In the genomic region with DNA sequence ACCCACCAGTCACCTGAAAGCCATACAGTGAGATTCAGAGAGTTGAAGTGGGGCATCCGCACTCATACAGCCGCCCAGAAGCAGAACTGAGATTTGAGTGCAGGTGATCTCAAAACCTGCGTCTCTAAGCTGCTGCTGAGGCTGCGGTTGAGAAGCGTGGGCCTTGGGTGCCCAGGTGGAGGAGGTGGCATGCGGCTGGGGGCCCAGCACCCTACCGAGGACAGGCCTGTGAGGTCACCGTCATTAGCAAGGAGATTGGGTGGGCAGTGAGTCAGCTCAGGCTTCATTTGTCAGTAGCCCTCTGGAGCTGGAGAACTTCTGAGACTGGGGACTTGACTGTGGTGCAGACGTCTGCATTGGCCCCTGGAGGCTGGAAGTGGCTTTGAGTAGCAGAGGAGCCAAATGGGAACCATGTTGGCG, we compare ENCODE assay signal across 11 cellular contexts. TPM values are rescaled to one million over a fixed set of nuclear protein-coding genes. Genes with fewer than 3 reads are reported as not detected.
DNase-seq lines count a peak whose midpoint lies in the region; ATAC-seq and TF ChIP-seq lines count a peak whose summit lies in the region.
"Had no signal": no experiment of that assay in that cellular context is flagged by ENCODE, and none has a peak within 500 bp of the region (broad histone marks: within the 10 kb centered on the region; RNA-seq: fewer than 3 reads in every experiment).

No MANE protein-coding gene starts in this region.

- ATAC-seq in GM18519 (IDR thresholded peaks at IDR 0.05; ENCODE audit: low FRiP score, unreplicated experiment) (peak; percentile 86), GM21576 (IDR thresholded peaks at IDR 0.05; ENCODE audit: unreplicated experiment) (peak; percentile 86), HG03354 (IDR thresholded peaks at IDR 0.05; ENCODE audit: poor library complexity, severe bottlenecking, unreplicated experiment) (peak; percentile 81)
- ATAC-seq: lower lobe of right lung had no signal

- H3K36me3 ChIP-seq in ascending aorta, result no peaks in the 10 kb centered on the region
- H3K36me3 ChIP-seq: lower lobe of right lung had no signal

- no peaks in the 10 kb centered on the region for H3K27me3 ChIP-seq in ascending aorta

- H3K4me1 ChIP-seq in ascending aorta, result peaks cover 37 to 65% of the 10 kb centered on the region in 2 donors

- no peak overlapping the region for H3K4me3 ChIP-seq in ascending aorta
- H3K4me3 ChIP-seq: lower lobe of right lung had no signal

- TF ChIP-seq CTCF in ascending aorta (IDR thresholded peaks at IDR 0.05), result no peak

- peak; percentile 65 for DNase-seq in islet precursor cell
- no peak for DNase-seq in SKM-1 treated with dmso at 0.1 percent for 144 hours (lab: John Stamatoyannopoulos, UW; ENCODE audit: unreplicated experiment)
- DNase-seq in DMS153 treated with DMSO at 0.1 percent for 48 hours (lab: John Stamatoyannopoulos, UW; ENCODE audit: unreplicated experiment), result no peak
- DNase-seq in ureter (ENCODE audit: low spot score), result no peak
- no peak for DNase-seq in ascending aorta (ENCODE audit: low spot score in 2 of 2)
- DNase-seq: activated T-cell treated with anti-CD3 and anti-CD28 coated beads, Interleukin-2, amount 50 U/mL, for 48 hours; lower lobe of right lung; stimulated activated CD4-positive, alpha-beta T cell treated with anti-CD3 and anti-CD28 coated beads, Interleukin-15, amount 100 ng/mL, for 24 hours had no signal

- no peak overlapping the region for H3K27ac ChIP-seq in ascending aorta
- H3K27ac ChIP-seq: lower lobe of right lung had no signal

- no peaks in the 10 kb centered on the region for H3K9me3 ChIP-seq in ascending aorta
- H3K9me3 ChIP-seq: lower lobe of right lung had no signal

- intact Hi-C loops in ascending aorta (cut with DNase I), result no loop called here

RNA-seq across cellular contexts. Expression of a gene that starts 29.8 kb away (rescaled TPM):
- total RNA-seq in ureter (107 TPM), ascending aorta (96.2 TPM)
